Comparison of ENCODE assay signal across 9 cellular contexts in genomic region chr1:76269175-76269574, GRCh38.
DNase-seq lines count a peak whose midpoint lies in the region; TF ChIP-seq lines count a peak whose summit lies in the region.
"Had no signal": no experiment of that assay in that cellular context is flagged by ENCODE, and none has a peak within 500 bp of the region (broad histone marks: within the 10 kb centered on the region; RNA-seq: fewer than 3 reads in every experiment).

No MANE protein-coding gene starts in this region.

- H3K23ac ChIP-seq in mesendoderm (ENCODE audit: low read length): no peak overlapping the region

- H3K4me3 ChIP-seq in Karpas-422 (ENCODE audit: low read length): peak overlapping the region; percentile 33; the same call in 1 of the 2 replicates
- H3K4me3 ChIP-seq in mesodermal cell (ENCODE audit: extremely low read depth, insufficient read depth, low read length, poor library complexity, severe bottlenecking): no peak overlapping the region
- no peak overlapping the region for H3K4me3 ChIP-seq in mesendoderm (ENCODE audit: low read length)
- H3K4me3 ChIP-seq: psoas muscle had no signal

- no peaks in the 10 kb centered on the region for H3K27me3 Mint-ChIP-seq in activated naive CD8-positive, alpha-beta T cell
- peaks cover 0 to 2% (median 2%) of the 10 kb centered on the region in 3 donors for H3K27me3 Mint-ChIP-seq in CD14-positive monocyte (ENCODE audit: low read depth in 3 of 3)

- H2BK120ac ChIP-seq in mesendoderm (ENCODE audit: low read depth, low read length): no peak overlapping the region

- DNase-seq in DMS 273 treated with DMSO at 0.1 percent for 48 hours (lab: John Stamatoyannopoulos, UW) (peak; percentile 67), Karpas-422 (peak; percentile 75), mesendoderm (no peak), pons (ENCODE audit: low spot score) (no peak), ureter (ENCODE audit: low spot score) (no peak), CD14-positive monocyte (ENCODE audit: low spot score) (no peak)
- DNase-seq: psoas muscle had no signal

- H3K79me2 ChIP-seq in Karpas-422 (ENCODE audit: low read length) (no peaks in the 10 kb centered on the region), mesendoderm (ENCODE audit: control insufficient read depth, insufficient read depth, low read length) (no peaks in the 10 kb centered on the region)

- no peak overlapping the region for H4K8ac ChIP-seq in mesendoderm (ENCODE audit: low read depth, low read length)

- no peak for TF ChIP-seq CTCF in CD14-positive monocyte (IDR thresholded peaks at IDR 0.05)

- H3K36me3 ChIP-seq in Karpas-422 (ENCODE audit: insufficient read depth, low read length) (no peaks in the 10 kb centered on the region), mesodermal cell (ENCODE audit: control insufficient read depth, insufficient read depth, low read length) (no peaks in the 10 kb centered on the region), mesendoderm (ENCODE audit: control insufficient read depth, insufficient read depth, low read length) (no peaks in the 10 kb centered on the region)

- WGBS in mesodermal cell (ENCODE audit: insufficient coverage in 2 of 2), 2 experiments: 56% methylated on average over 1 of the region's 2 CpGs; no CpG with 5 or more reads in 1 of the 2 experiments
- WGBS in mesendoderm (ENCODE audit: extremely low coverage, insufficient coverage, low lambda C conversion rate): no CpG with 5 or more reads among the region's 2 CpGs

- no peaks in the 10 kb centered on the region for H3K9me3 Mint-ChIP-seq in activated naive CD8-positive, alpha-beta T cell (ENCODE audit: low read depth)
- H3K9me3 Mint-ChIP-seq in CD14-positive monocyte: peaks cover 0 to 2% (median 0%) of the 10 kb centered on the region in 7 donors

- peak overlapping the region; percentile 73 for H3K9ac ChIP-seq in Karpas-422 (ENCODE audit: low read length)
- no peak overlapping the region for H3K9ac ChIP-seq in mesendoderm (ENCODE audit: low read length)

- H2AFZ ChIP-seq in Karpas-422 (ENCODE audit: low read length): no peak overlapping the region

- no peak overlapping the region for H2AK5ac ChIP-seq in mesendoderm (ENCODE audit: low read length)

- no peaks in the 10 kb centered on the region for H4K20me1 ChIP-seq in Karpas-422 (ENCODE audit: insufficient read depth, low read depth, low read length)

- peak overlapping the region; percentile 55 for H3K4me3 Mint-ChIP-seq in activated naive CD8-positive, alpha-beta T cell
- H3K4me3 Mint-ChIP-seq in CD14-positive monocyte: peak overlapping the region in 1 of 2 donors; percentile 18

- peak overlapping the region; percentile 92 for H3K27ac Mint-ChIP-seq in activated naive CD8-positive, alpha-beta T cell
- H3K27ac Mint-ChIP-seq in CD14-positive monocyte: peak overlapping the region in 1 of 7 donors; percentile 46

- H3K27ac ChIP-seq in Karpas-422 (ENCODE audit: low read length): peak overlapping the region; percentile 98
- peak overlapping the region; percentile 33 for H3K27ac ChIP-seq in mesodermal cell (ENCODE audit: low read depth, low read length, severe bottlenecking)
- no peak overlapping the region for H3K27ac ChIP-seq in mesendoderm (ENCODE audit: low read depth, low read length)
- H3K27ac ChIP-seq: psoas muscle had no signal

- peaks cover 2% of the 10 kb centered on the region for H3K36me3 Mint-ChIP-seq in activated naive CD8-positive, alpha-beta T cell
- H3K36me3 Mint-ChIP-seq in CD14-positive monocyte: no peaks in the 10 kb centered on the region

- H3K56ac ChIP-seq in mesendoderm (ENCODE audit: low read length): no peak overlapping the region

- no peak overlapping the region for H2BK5ac ChIP-seq in mesendoderm (ENCODE audit: low read length)

- peak overlapping the region; percentile 75 for H3K4me2 ChIP-seq in Karpas-422 (ENCODE audit: low read depth, low read length, poor library complexity, severe bottlenecking)
- H3K4me2 ChIP-seq in mesendoderm (ENCODE audit: low read length): no peak overlapping the region

- peaks cover 73% of the 10 kb centered on the region for H3K4me1 Mint-ChIP-seq in activated naive CD8-positive, alpha-beta T cell (ENCODE audit: low read depth)
- peaks cover 20% of the 10 kb centered on the region for H3K4me1 Mint-ChIP-seq in CD14-positive monocyte

- no peaks in the 10 kb centered on the region for H3K9me2 ChIP-seq in Karpas-422 (replicated peaks; ENCODE audit: insufficient read depth, low read length)

- H3K4me1 ChIP-seq in Karpas-422 (ENCODE audit: low read length) (peaks cover 80% of the 10 kb centered on the region), mesodermal cell (ENCODE audit: control insufficient read depth, insufficient read depth, low read length, poor library complexity, severe bottlenecking) (peaks cover 16% of the 10 kb centered on the region), mesendoderm (ENCODE audit: control insufficient read depth, low read depth, low read length) (no peaks in the 10 kb centered on the region)
- H3K4me1 ChIP-seq: psoas muscle had no signal

- H3K9me3 ChIP-seq in Karpas-422 (ENCODE audit: low read length): no peaks in the 10 kb centered on the region
- H3K9me3 ChIP-seq in mesodermal cell (ENCODE audit: control insufficient read depth, low read length): no peaks in the 10 kb centered on the region
- H3K9me3 ChIP-seq: psoas muscle had no signal

- no peak overlapping the region for H3K4ac ChIP-seq in mesendoderm (ENCODE audit: low read depth, low read length)

- no peaks in the 10 kb centered on the region for H3K79me1 ChIP-seq in mesendoderm (ENCODE audit: low read length)

- intact Hi-C loops in CD14-positive monocyte (cut with micrococcal nuclease): no loop called here

- H3K18ac ChIP-seq in mesendoderm (ENCODE audit: low read length): no peak overlapping the region

- H2BK15ac ChIP-seq in mesendoderm (replicated peaks; ENCODE audit: low read depth): no peak overlapping the region

- H3K27me3 ChIP-seq in Karpas-422 (ENCODE audit: low read length): no peaks in the 10 kb centered on the region
- H3K27me3 ChIP-seq in mesendoderm (ENCODE audit: insufficient read depth, low read length, poor library complexity): no peaks in the 10 kb centered on the region

- no peak overlapping the region for H4K5ac ChIP-seq in mesendoderm (ENCODE audit: low read length)

Comparison
In these comparisons a context has a peak if more than half of its experiments do, and no peak if none do; other contexts are left out.
1. DNase-seq: peak in DMS 273 treated with DMSO at 0.1 percent for 48 hours (single experiment) and Karpas-422 (single experiment); none in mesendoderm (single experiment), pons (single experiment), ureter (single experiment) and CD14-positive monocyte (single experiment).